11 cellular contexts compared by ENCODE assay signal in genomic region chr6:31143148-31143547, GRCh38. TPM values are rescaled to one million over a fixed set of nuclear protein-coding genes. Genes with fewer than 3 reads are reported as not detected.
DNase-seq lines count a peak whose midpoint lies in the region; ATAC-seq, FAIRE-seq and TF ChIP-seq lines count a peak whose summit lies in the region.
"Had no signal": no experiment of that assay in that cellular context is flagged by ENCODE, and none has a peak within 500 bp of the region (broad histone marks: within the 10 kb centered on the region; RNA-seq: fewer than 3 reads in every experiment).

No MANE protein-coding gene starts in this region.

- FAIRE-seq in HepG2 (lab: Jason Lieb, UNC): no peak
- FAIRE-seq in urothelium cell line (lab: Jason Lieb, UNC): no peak

- H3K27ac Mint-ChIP-seq in endothelial cell (ENCODE audit: unreplicated experiment): no peak overlapping the region

- H2AFZ ChIP-seq in HepG2 (ENCODE audit: low read length): no peak overlapping the region

- peaks cover 4 to 18% of the 10 kb centered on the region in 2 experiments; a peak in 4 of 5 replicates for H3K36me3 ChIP-seq in HepG2 (replicated peaks in 1 of 2; ENCODE audit: control insufficient read depth in 1 of 2, insufficient read depth in 2 of 2, low read length in 2 of 2)

- peak overlapping the region; percentile 22 for H3K4me3 Mint-ChIP-seq in endothelial cell (ENCODE audit: unreplicated experiment)

- H3K27me3 Mint-ChIP-seq in endothelial cell (ENCODE audit: unreplicated experiment): peaks cover 5% of the 10 kb centered on the region

- in situ Hi-C loops in HepG2 (cut with HindIII; ENCODE audit: extremely low pct_ligation_motif_present, low pct_unique_long_range_greater_than_20kb): no loop called here

- 87% methylated on average over 11 of the region's 11 CpGs for WGBS in HepG2 (ENCODE audit: low lambda C conversion rate)

- H3K36me3 Mint-ChIP-seq in endothelial cell (ENCODE audit: low read depth, unreplicated experiment): peaks cover 9% of the 10 kb centered on the region

- H3K27ac ChIP-seq in HepG2 (ENCODE audit: extremely low read length, insufficient read depth, low read length): no peak overlapping the region
- H3K27ac ChIP-seq: SK-N-MC had no signal

- BruUV-seq in HepG2 (replicated peaks; lab: Mats Ljungman, UMichigan): no TSS peak

- ATAC-seq in HepG2 (no peak), HG02623 (IDR thresholded peaks at IDR 0.05; ENCODE audit: unreplicated experiment) (no peak), GM21619 (IDR thresholded peaks at IDR 0.05; ENCODE audit: unreplicated experiment) (no peak)
- ATAC-seq: stimulated activated naive CD8-positive, alpha-beta T cell treated with anti-CD3 and anti-CD28 coated beads, Interleukin-15, Interleukin-2, amounts not matched to agents 100 U/mL and 50 U/mL, for 24 hours had no signal

- no peak overlapping the region for H3K4me3 ChIP-seq in HepG2 (replicated peaks in 1 of 3; ENCODE audit: insufficient read depth in 1 of 3, low read depth in 2 of 3, low read length in 3 of 3)
- H3K4me3 ChIP-seq: SK-N-MC had no signal

- TF ChIP-seq EP300 in HepG2 (IDR thresholded peaks at IDR 0.05; ENCODE audit: low read depth in 2 of 2, low read length in 2 of 2) (no peak), HepG2 (CRISPR knock-in tag; IDR thresholded peaks at IDR 0.05; ENCODE audit: borderline replicate concordance) (no peak)

- POLR2A ChIA-PET in HepG2 (lab: Yijun Ruan, JAX): no interaction called here

- H3K4me1 Mint-ChIP-seq in endothelial cell (ENCODE audit: unreplicated experiment): peaks cover 21% of the 10 kb centered on the region

- H3K4me1 ChIP-seq in HepG2 (ENCODE audit: insufficient read depth, low read length): no peaks in the 10 kb centered on the region

- TF ChIP-seq POLR2A in HepG2 (IDR thresholded peaks at IDR 0.05; ENCODE audit: insufficient read depth in 1 of 2, low read depth in 2 of 2, low read length in 2 of 2): no peak

- no peaks in the 10 kb centered on the region for H4K20me1 ChIP-seq in HepG2 (ENCODE audit: insufficient read depth, low read length)

- no peak for TF ChIP-seq RAD21 in HepG2 (CRISPR knock-in tag; IDR thresholded peaks at IDR 0.05)

- no peaks in the 10 kb centered on the region for H3K27me3 ChIP-seq in HepG2 (ENCODE audit: control insufficient read depth in 1 of 2, insufficient read depth in 2 of 2, low read length in 2 of 2)

- no peak for TF ChIP-seq CTCF in endothelial cell (IDR thresholded peaks at IDR 0.05; ENCODE audit: unreplicated experiment)
- no peak for TF ChIP-seq CTCF in HepG2 (CRISPR knock-in tag; IDR thresholded peaks at IDR 0.05)

- H3K9me3 ChIP-seq in HepG2 (ENCODE audit: low read length): no peaks in the 10 kb centered on the region

- DNase-seq in NCI-H226 (peak; percentile 24), endothelial cell (ENCODE audit: low spot score) (peak; percentile 23), HepG2 (ENCODE audit: low spot score) (no peak), urothelium cell line (ENCODE audit: low spot score) (peak; percentile 42), SHP77 (lab: John Stamatoyannopoulos, UW) (no peak)
- DNase-seq: NCI-H2029 treated with DMSO at 0.1 percent for 48 hours; stimulated activated naive CD8-positive, alpha-beta T cell treated with anti-CD3 and anti-CD28 coated beads, Interleukin-15, Interleukin-2, amounts not matched to agents 100 U/mL and 50 U/mL, for 24 hours had no signal

- H3K9ac ChIP-seq in HepG2 (ENCODE audit: insufficient read depth, low read depth, low read length): no peak overlapping the region

- no peaks in the 10 kb centered on the region for H3K9me3 Mint-ChIP-seq in endothelial cell (ENCODE audit: unreplicated experiment)

- no peak overlapping the region for H3K4me2 ChIP-seq in HepG2 (ENCODE audit: low read depth, low read length)

- no peaks in the 10 kb centered on the region for H3K79me2 ChIP-seq in HepG2 (ENCODE audit: insufficient read depth, low read length)

- intact Hi-C loops in HepG2 (cut with micrococcal nuclease; ENCODE audit: unreplicated experiment): loop anchor here (2.0 kb wide), 1 partner anchor 16 kb away; no protein-coding TSS in a partner anchor

- CTCF ChIA-PET in HepG2 (lab: Yijun Ruan, JAX; ENCODE audit: low intra/inter-chr PET ratio, low total read pairs): no interaction called here

RNA-seq across cellular contexts. Expression of gene PSORS1C2, which starts 4.3 kb away (rescaled TPM):
- total RNA-seq in endothelial cell (ENCODE audit: unreplicated experiment) (0.38 TPM), HepG2 (2016; rRNA removed; fragmentation: Illumina TruSeq; extraction: Trizol) (not detected in 2 replicates)
- not detected in 2 replicates for total RNA-seq in HepG2 (2016; cell fraction: cytosol; rRNA removed; fragmentation: Illumina TruSeq; extraction: Trizol; ENCODE audit: low read depth)
- total RNA-seq in HepG2 (2016; cell fraction: insoluble cytoplasmic fraction; rRNA removed; fragmentation: Illumina TruSeq; extraction: Trizol): not detected in 2 replicates
- total RNA-seq in HepG2 (2016; cell fraction: membrane; rRNA removed; fragmentation: Illumina TruSeq; extraction: Trizol): not detected in 2 replicates
- not detected in 2 replicates for total RNA-seq in HepG2 (2016; cell fraction: nucleus; rRNA removed; fragmentation: Illumina TruSeq; extraction: Trizol)
- polyA plus RNA-seq in HepG2 (2011; rRNA removed): not detected in 2 replicates
- polyA plus RNA-seq in HepG2 (2011; cell fraction: cytosol; rRNA removed): not detected in 2 replicates
- polyA plus RNA-seq in HepG2 (2011; cell fraction: nucleus; rRNA removed): not detected in 2 replicates
- not detected in 2 replicates for polyA plus RNA-seq in HepG2 (2012)
- not detected in 2 replicates for polyA plus RNA-seq in HepG2 (2016; cell fraction: cytosol; fragmentation: Illumina TruSeq; extraction: Trizol; ENCODE audit: low read depth)
- polyA plus RNA-seq in HepG2 (2016; cell fraction: insoluble cytoplasmic fraction; fragmentation: Illumina TruSeq; extraction: Trizol; ENCODE audit: low read depth): not detected in 2 replicates
- polyA plus RNA-seq in HepG2 (2016; cell fraction: membrane; fragmentation: Illumina TruSeq; extraction: Trizol; ENCODE audit: low read depth): not detected in 2 replicates
- not detected in 2 replicates for polyA plus RNA-seq in HepG2 (2016; cell fraction: nucleus; fragmentation: Illumina TruSeq; extraction: Trizol; ENCODE audit: insufficient read depth, low read depth)
- polyA minus RNA-seq in HepG2 (2011; rRNA and poly(A)+ RNA removed; ENCODE audit: low replicate concordance): not detected in 2 replicates
- polyA minus RNA-seq in HepG2 (2011; cell fraction: cytosol; rRNA and poly(A)+ RNA removed): not detected in 2 replicates
- polyA minus RNA-seq in HepG2 (2011; cell fraction: nucleus; rRNA and poly(A)+ RNA removed): not detected in 2 replicates
- total RNA-seq: kidney epithelial cell had no signal

RNA-seq across cellular contexts. Expression of gene CCHCR1, which starts 14.5 kb away (rescaled TPM):
- 21.7 TPM for total RNA-seq in endothelial cell (ENCODE audit: unreplicated experiment)
- 20.2 and 28.2 TPM in 2 replicates for total RNA-seq in HepG2 (2016; rRNA removed; fragmentation: Illumina TruSeq; extraction: Trizol)
- 5.6 and 7.6 TPM in 2 replicates for total RNA-seq in HepG2 (2016; cell fraction: cytosol; rRNA removed; fragmentation: Illumina TruSeq; extraction: Trizol; ENCODE audit: low read depth)
- 19.0 and 29.4 TPM in 2 replicates for total RNA-seq in HepG2 (2016; cell fraction: insoluble cytoplasmic fraction; rRNA removed; fragmentation: Illumina TruSeq; extraction: Trizol)
- total RNA-seq in HepG2 (2016; cell fraction: membrane; rRNA removed; fragmentation: Illumina TruSeq; extraction: Trizol): 10.6 and 11.4 TPM in 2 replicates
- total RNA-seq in HepG2 (2016; cell fraction: nucleus; rRNA removed; fragmentation: Illumina TruSeq; extraction: Trizol): 20.5 and 26.7 TPM in 2 replicates
- polyA plus RNA-seq in HepG2 (2011; rRNA removed): 14.6 and 17.2 TPM in 2 replicates
- 8.4 and 14.3 TPM in 2 replicates for polyA plus RNA-seq in HepG2 (2011; cell fraction: cytosol; rRNA removed)
- 49.5 and 64.7 TPM in 2 replicates for polyA plus RNA-seq in HepG2 (2011; cell fraction: nucleus; rRNA removed)
- polyA plus RNA-seq in HepG2 (2012): 12.0 and 18.0 TPM in 2 replicates
- polyA plus RNA-seq in HepG2 (2016; cell fraction: cytosol; fragmentation: Illumina TruSeq; extraction: Trizol; ENCODE audit: low read depth): 2.7 and 2.8 TPM in 2 replicates
- 16.4 and 20.5 TPM in 2 replicates for polyA plus RNA-seq in HepG2 (2016; cell fraction: insoluble cytoplasmic fraction; fragmentation: Illumina TruSeq; extraction: Trizol; ENCODE audit: low read depth)
- 7.8 and 8.1 TPM in 2 replicates for polyA plus RNA-seq in HepG2 (2016; cell fraction: membrane; fragmentation: Illumina TruSeq; extraction: Trizol; ENCODE audit: low read depth)
- polyA plus RNA-seq in HepG2 (2016; cell fraction: nucleus; fragmentation: Illumina TruSeq; extraction: Trizol; ENCODE audit: insufficient read depth, low read depth): 72.2 and 76.1 TPM in 2 replicates
- polyA minus RNA-seq in HepG2 (2011; rRNA and poly(A)+ RNA removed; ENCODE audit: low replicate concordance): 12.4 and 20.4 TPM in 2 replicates
- 3.7 and 6.5 TPM in 2 replicates for polyA minus RNA-seq in HepG2 (2011; cell fraction: cytosol; rRNA and poly(A)+ RNA removed)
- polyA minus RNA-seq in HepG2 (2011; cell fraction: nucleus; rRNA and poly(A)+ RNA removed): 19.4 and 23.5 TPM in 2 replicates

RNA-seq across cellular contexts. Expression of gene TCF19, which starts 15.2 kb away (rescaled TPM):
- total RNA-seq in endothelial cell (ENCODE audit: unreplicated experiment) (17.2 TPM), HepG2 (2016; rRNA removed; fragmentation: Illumina TruSeq; extraction: Trizol) (20.5 and 22.2 TPM in 2 replicates)
- total RNA-seq in HepG2 (2016; cell fraction: cytosol; rRNA removed; fragmentation: Illumina TruSeq; extraction: Trizol; ENCODE audit: low read depth): 8.5 and 9.7 TPM in 2 replicates
- 17.5 and 22.8 TPM in 2 replicates for total RNA-seq in HepG2 (2016; cell fraction: insoluble cytoplasmic fraction; rRNA removed; fragmentation: Illumina TruSeq; extraction: Trizol)
- 25.7 and 29.6 TPM in 2 replicates for total RNA-seq in HepG2 (2016; cell fraction: membrane; rRNA removed; fragmentation: Illumina TruSeq; extraction: Trizol)
- 13.6 and 14.7 TPM in 2 replicates for total RNA-seq in HepG2 (2016; cell fraction: nucleus; rRNA removed; fragmentation: Illumina TruSeq; extraction: Trizol)
- polyA plus RNA-seq in HepG2 (2011; rRNA removed): 4.2 and 4.9 TPM in 2 replicates
- 3.5 and 5.9 TPM in 2 replicates for polyA plus RNA-seq in HepG2 (2011; cell fraction: cytosol; rRNA removed)
- 10.1 and 12.2 TPM in 2 replicates for polyA plus RNA-seq in HepG2 (2011; cell fraction: nucleus; rRNA removed)
- polyA plus RNA-seq in HepG2 (2012): 2.8 and 4.9 TPM in 2 replicates
- 7.5 and 9.1 TPM in 2 replicates for polyA plus RNA-seq in HepG2 (2016; cell fraction: cytosol; fragmentation: Illumina TruSeq; extraction: Trizol; ENCODE audit: low read depth)
- polyA plus RNA-seq in HepG2 (2016; cell fraction: insoluble cytoplasmic fraction; fragmentation: Illumina TruSeq; extraction: Trizol; ENCODE audit: low read depth): 15.0 and 17.9 TPM in 2 replicates
- 19.5 and 20.5 TPM in 2 replicates for polyA plus RNA-seq in HepG2 (2016; cell fraction: membrane; fragmentation: Illumina TruSeq; extraction: Trizol; ENCODE audit: low read depth)
- 26.3 and 27.2 TPM in 2 replicates for polyA plus RNA-seq in HepG2 (2016; cell fraction: nucleus; fragmentation: Illumina TruSeq; extraction: Trizol; ENCODE audit: insufficient read depth, low read depth)
- polyA minus RNA-seq in HepG2 (2011; rRNA and poly(A)+ RNA removed; ENCODE audit: low replicate concordance): 7.4 and 26.1 TPM in 2 replicates
- polyA minus RNA-seq in HepG2 (2011; cell fraction: cytosol; rRNA and poly(A)+ RNA removed): 2.7 and 3.3 TPM in 2 replicates
- polyA minus RNA-seq in HepG2 (2011; cell fraction: nucleus; rRNA and poly(A)+ RNA removed): 2.6 and 3.5 TPM in 2 replicates

RNA-seq across cellular contexts. Expression of gene CDSN, which starts 22.9 kb away (rescaled TPM):
- total RNA-seq in endothelial cell (ENCODE audit: unreplicated experiment): not detected
- not detected in 2 replicates for total RNA-seq in HepG2 (2016; rRNA removed; fragmentation: Illumina TruSeq; extraction: Trizol)
- total RNA-seq in HepG2 (2016; cell fraction: cytosol; rRNA removed; fragmentation: Illumina TruSeq; extraction: Trizol; ENCODE audit: low read depth): not detected in 2 replicates
- not detected in 2 replicates for total RNA-seq in HepG2 (2016; cell fraction: insoluble cytoplasmic fraction; rRNA removed; fragmentation: Illumina TruSeq; extraction: Trizol)
- not detected in 2 replicates for total RNA-seq in HepG2 (2016; cell fraction: membrane; rRNA removed; fragmentation: Illumina TruSeq; extraction: Trizol)
- not detected in 2 replicates for total RNA-seq in HepG2 (2016; cell fraction: nucleus; rRNA removed; fragmentation: Illumina TruSeq; extraction: Trizol)
- polyA plus RNA-seq in HepG2 (2011; rRNA removed): not detected in 2 replicates
- not detected in 2 replicates for polyA plus RNA-seq in HepG2 (2011; cell fraction: cytosol; rRNA removed)
- not detected in 2 replicates for polyA plus RNA-seq in HepG2 (2011; cell fraction: nucleus; rRNA removed)
- not detected in 2 replicates for polyA plus RNA-seq in HepG2 (2012)
- not detected in 2 replicates for polyA plus RNA-seq in HepG2 (2016; cell fraction: cytosol; fragmentation: Illumina TruSeq; extraction: Trizol; ENCODE audit: low read depth)
- polyA plus RNA-seq in HepG2 (2016; cell fraction: insoluble cytoplasmic fraction; fragmentation: Illumina TruSeq; extraction: Trizol; ENCODE audit: low read depth): not detected in 2 replicates
- polyA plus RNA-seq in HepG2 (2016; cell fraction: membrane; fragmentation: Illumina TruSeq; extraction: Trizol; ENCODE audit: low read depth): not detected in 2 replicates
- polyA plus RNA-seq in HepG2 (2016; cell fraction: nucleus; fragmentation: Illumina TruSeq; extraction: Trizol; ENCODE audit: insufficient read depth, low read depth): not detected in 2 replicates
- 0.07 TPM in 1 of 2 replicates, not detected in the other for polyA minus RNA-seq in HepG2 (2011; rRNA and poly(A)+ RNA removed; ENCODE audit: low replicate concordance)
- not detected in 2 replicates for polyA minus RNA-seq in HepG2 (2011; cell fraction: cytosol; rRNA and poly(A)+ RNA removed)
- not detected in 2 replicates for polyA minus RNA-seq in HepG2 (2011; cell fraction: nucleus; rRNA and poly(A)+ RNA removed)
- total RNA-seq: kidney epithelial cell had no signal

RNA-seq across cellular contexts. Expression of gene POU5F1, which starts 27.3 kb away (rescaled TPM):
- total RNA-seq in endothelial cell (ENCODE audit: unreplicated experiment) (88.7 TPM), HepG2 (2016; rRNA removed; fragmentation: Illumina TruSeq; extraction: Trizol) (1.2 and 2.5 TPM in 2 replicates)
- 0.30 and 0.44 TPM in 2 replicates for total RNA-seq in HepG2 (2016; cell fraction: cytosol; rRNA removed; fragmentation: Illumina TruSeq; extraction: Trizol; ENCODE audit: low read depth)
- 1.5 and 3.2 TPM in 2 replicates for total RNA-seq in HepG2 (2016; cell fraction: insoluble cytoplasmic fraction; rRNA removed; fragmentation: Illumina TruSeq; extraction: Trizol)
- total RNA-seq in HepG2 (2016; cell fraction: membrane; rRNA removed; fragmentation: Illumina TruSeq; extraction: Trizol): 0.71 and 0.79 TPM in 2 replicates
- total RNA-seq in HepG2 (2016; cell fraction: nucleus; rRNA removed; fragmentation: Illumina TruSeq; extraction: Trizol): 3.5 and 8.6 TPM in 2 replicates
- 6.8 and 7.2 TPM in 2 replicates for polyA plus RNA-seq in HepG2 (2011; rRNA removed)
- polyA plus RNA-seq in HepG2 (2011; cell fraction: cytosol; rRNA removed): 1.7 and 3.2 TPM in 2 replicates
- polyA plus RNA-seq in HepG2 (2011; cell fraction: nucleus; rRNA removed): 43.4 and 68.5 TPM in 2 replicates
- polyA plus RNA-seq in HepG2 (2012): 6.2 and 8.3 TPM in 2 replicates
- 0.62 and 0.85 TPM in 2 replicates for polyA plus RNA-seq in HepG2 (2016; cell fraction: cytosol; fragmentation: Illumina TruSeq; extraction: Trizol; ENCODE audit: low read depth)
- 1.5 and 2.4 TPM in 2 replicates for polyA plus RNA-seq in HepG2 (2016; cell fraction: insoluble cytoplasmic fraction; fragmentation: Illumina TruSeq; extraction: Trizol; ENCODE audit: low read depth)
- 0.73 and 1.5 TPM in 2 replicates for polyA plus RNA-seq in HepG2 (2016; cell fraction: membrane; fragmentation: Illumina TruSeq; extraction: Trizol; ENCODE audit: low read depth)
- polyA plus RNA-seq in HepG2 (2016; cell fraction: nucleus; fragmentation: Illumina TruSeq; extraction: Trizol; ENCODE audit: insufficient read depth, low read depth): 14.3 and 19.5 TPM in 2 replicates
- 0.42 and 3.8 TPM in 2 replicates for polyA minus RNA-seq in HepG2 (2011; rRNA and poly(A)+ RNA removed; ENCODE audit: low replicate concordance)
- 0.53 TPM in 1 of 2 replicates, not detected in the other for polyA minus RNA-seq in HepG2 (2011; cell fraction: cytosol; rRNA and poly(A)+ RNA removed)
- polyA minus RNA-seq in HepG2 (2011; cell fraction: nucleus; rRNA and poly(A)+ RNA removed): 11.1 and 13.0 TPM in 2 replicates

Comparison
In these comparisons a context has a peak if more than half of its experiments do, and no peak if none do; other contexts are left out.
1. DNase-seq: peak in NCI-H226 (single experiment), endothelial cell (single experiment) and urothelium cell line (single experiment); none in HepG2 (single experiment) and SHP77 (0 of 2).